20 cellular contexts compared by ENCODE assay signal in the genomic region with DNA sequence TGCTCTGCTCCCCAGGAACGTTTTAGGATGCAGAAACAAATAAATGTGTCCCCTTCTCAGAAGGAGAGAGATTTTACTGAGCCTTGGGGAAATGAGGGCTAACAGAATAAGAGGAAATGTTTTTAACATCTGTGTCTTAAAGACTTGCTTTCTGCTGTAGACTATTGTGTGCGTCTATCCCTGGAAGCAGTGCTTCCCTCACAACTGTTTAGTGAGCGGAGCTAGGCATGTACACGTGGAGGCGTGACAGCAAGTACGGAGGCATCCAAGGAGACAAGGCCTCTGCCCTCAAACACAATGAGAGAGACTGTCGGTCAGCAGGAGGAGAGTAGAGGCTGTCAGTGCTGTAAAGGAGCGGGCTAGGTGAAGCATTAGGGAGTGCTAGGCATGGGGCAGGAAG. TPM values are rescaled to one million over a fixed set of nuclear protein-coding genes. Genes with fewer than 3 reads are reported as not detected.
DNase-seq lines count a peak whose midpoint lies in the region; TF ChIP-seq lines count a peak whose summit lies in the region.
"Had no signal": no experiment of that assay in that cellular context is flagged by ENCODE, and none has a peak within 500 bp of the region (broad histone marks: within the 10 kb centered on the region; RNA-seq: fewer than 3 reads in every experiment).

No MANE protein-coding gene starts in this region.

- TF ChIP-seq POLR2A in spleen (IDR thresholded peaks at IDR 0.05), result no peak

- no peaks in the 10 kb centered on the region for H3K4me1 ChIP-seq in spleen

- no peak for TF ChIP-seq CTCF in dorsolateral prefrontal cortex (IDR thresholded peaks at IDR 0.05 in 54 of 56, conservative IDR thresholded peaks at IDR 0.05 in 2 of 56; ENCODE audit: low read depth in 1 of 56, partially characterized antibody in 56 of 56)
- no peak for TF ChIP-seq CTCF in neural crest cell (conservative IDR thresholded peaks at IDR 0.05)
- TF ChIP-seq CTCF in GM13977 (IDR thresholded peaks at IDR 0.05; ENCODE audit: extremely low read depth, insufficient read depth, missing control alignments), result no peak
- no peak for TF ChIP-seq CTCF in spleen (IDR thresholded peaks at IDR 0.05 in 8 of 11, conservative IDR thresholded peaks at IDR 0.05 in 3 of 11)

- peak overlapping the region; percentile 20 for H3K27ac Mint-ChIP-seq in activated T-cell treated with anti-CD3 and anti-CD28 coated beads, Interleukin-2, amount 50 U/mL, for 24 hours
- H3K27ac Mint-ChIP-seq in neural crest cell (ENCODE audit: unreplicated experiment), result peak overlapping the region; percentile 24
- H3K27ac Mint-ChIP-seq: B cell had no signal

- H3K36me3 Mint-ChIP-seq in activated T-cell treated with anti-CD3 and anti-CD28 coated beads, Interleukin-2, amount 50 U/mL, for 24 hours (ENCODE audit: low read depth), result peaks cover 8% of the 10 kb centered on the region
- H3K36me3 Mint-ChIP-seq in neural crest cell (ENCODE audit: low read depth), result peaks cover 4% of the 10 kb centered on the region

- no peaks in the 10 kb centered on the region for H3K27me3 Mint-ChIP-seq in activated T-cell treated with anti-CD3 and anti-CD28 coated beads, Interleukin-2, amount 50 U/mL, for 24 hours
- no peaks in the 10 kb centered on the region for H3K27me3 Mint-ChIP-seq in neural crest cell (ENCODE audit: low read depth)
- H3K27me3 Mint-ChIP-seq: B cell had no signal

- intact Hi-C loops in dorsolateral prefrontal cortex (cut with DNase I) (loop anchor here (5.0 kb wide), 3 partner anchors 55 to 100 kb away; a partner anchor contains a TSS), spleen (cut with DNase I; ENCODE audit: low total_unique reads) (no loop called here)

- H3K27me3 ChIP-seq in dorsolateral prefrontal cortex (no peaks in the 10 kb centered on the region), spleen (replicated peaks in 1 of 7) (no peaks in the 10 kb centered on the region)

- 88 to 92% (median 91%) methylated on average over 8 of the region's 8 CpGs for WGBS in spleen, 5 donors

- H3K27ac ChIP-seq in dorsolateral prefrontal cortex (peak overlapping the region; percentile 40 to 100 (median 96)), spleen (no peak overlapping the region)

- H3K4me3 ChIP-seq in dorsolateral prefrontal cortex, result no peak overlapping the region
- no peak overlapping the region for H3K4me3 ChIP-seq in spleen

- H3K4me3 Mint-ChIP-seq in activated T-cell treated with anti-CD3 and anti-CD28 coated beads, Interleukin-2, amount 50 U/mL, for 24 hours, result no peak overlapping the region
- no peak overlapping the region for H3K4me3 Mint-ChIP-seq in neural crest cell
- H3K4me3 Mint-ChIP-seq: B cell had no signal

- H3K4me1 Mint-ChIP-seq in activated T-cell treated with anti-CD3 and anti-CD28 coated beads, Interleukin-2, amount 50 U/mL, for 24 hours (ENCODE audit: low read depth), result no peaks in the 10 kb centered on the region
- peaks cover 12% of the 10 kb centered on the region for H3K4me1 Mint-ChIP-seq in neural crest cell
- H3K4me1 Mint-ChIP-seq: B cell had no signal

- DNase-seq in activated T-cell treated with anti-CD3 and anti-CD28 coated beads, Interleukin-2, amount 50 U/mL, for 24 hours, result no peak
- no peak for DNase-seq in activated T-cell treated with anti-CD3 and anti-CD28 coated beads, Interleukin-2, amount 50 U/mL, for 1 hour
- DNase-seq in dorsolateral prefrontal cortex (no peak), neural crest cell (ENCODE audit: low read depth, low spot score) (no peak), superior temporal gyrus (ENCODE audit: extremely low spot score) (peak; percentile 62), GM13977 (ENCODE audit: low spot score) (no peak), spleen (no peak)
- DNase-seq in stimulated activated naive CD4-positive, alpha-beta T cell (lab: John Stamatoyannopoulos, UW), result no peak
- DNase-seq: 8988T, DMS79 treated with DMSO at 0.1 percent for 48 hours, HCEC 1CT, KBM-7, NCI-H1105 treated with DMSO at 0.1 percent for 48 hours, NCI-H1694 treated with DMSO at 0.1 percent for 48 hours, NCI-H2107, NCI-H510A, NCI-H774, RPMI8226, SHP77 treated with DMSO at 0.1 percent for 48 hours had no signal

- peaks cover 0 to 97% (median 14%) of the 10 kb centered on the region in 6 donors for H3K36me3 ChIP-seq in spleen

- in situ Hi-C loops in GM13977 (cut with MboI; ENCODE audit: low pct_unique_long_range_greater_than_20kb, low sequenced_read_pairs, unreplicated experiment), result no loop called here

- H3K9me3 ChIP-seq in spleen, result no peaks in the 10 kb centered on the region

- no peaks in the 10 kb centered on the region for H3K9me3 Mint-ChIP-seq in activated T-cell treated with anti-CD3 and anti-CD28 coated beads, Interleukin-2, amount 50 U/mL, for 24 hours
- H3K9me3 Mint-ChIP-seq in neural crest cell, result no peaks in the 10 kb centered on the region

RNA-seq across cellular contexts. Expression of a gene that starts 54.4 kb away (rescaled TPM):
- total RNA-seq in dorsolateral prefrontal cortex (100 to 1,000 TPM in 7 of 120 experiments, 10 to 100 TPM in 113; 54.3 to 129 (median 78.9) TPM), neural crest cell (27.0 and 28.3 TPM in 2 replicates), spleen (10 to 100 TPM; 23.7 to 46.6 (median 30.3) TPM)
- polyA plus RNA-seq in spleen, result 1 to 10 TPM; 1.1 to 5.0 (median 1.2) TPM

RNA-seq across cellular contexts. Expression of a gene that starts 54.4 kb away (rescaled TPM):
- 10 to 100 TPM; 31.4 to 69.6 (median 51.2) TPM for total RNA-seq in dorsolateral prefrontal cortex
- 35.5 and 37.3 TPM in 2 replicates for total RNA-seq in neural crest cell
- total RNA-seq in spleen, result 10 to 100 TPM; 22.8 to 39.5 (median 29.3) TPM
- polyA plus RNA-seq in spleen, result 10 to 100 TPM; 23.9 to 35.2 (median 28.8) TPM

Comparison
In these comparisons a context has a peak if more than half of its experiments do, and no peak if none do; other contexts are left out.
1. H3K27ac ChIP-seq: peak in dorsolateral prefrontal cortex (59 of 59); none in spleen (0 of 8).